ENCODE assay signal across 16 cellular contexts in genomic region chr10:109018892-109019507, GRCh38.
DNase-seq lines count a peak whose midpoint lies in the region; FAIRE-seq and TF ChIP-seq lines count a peak whose summit lies in the region.
"Had no signal": no experiment of that assay in that cellular context is flagged by ENCODE, and none has a peak within 500 bp of the region (broad histone marks: within the 10 kb centered on the region; RNA-seq: fewer than 3 reads in every experiment).

No MANE protein-coding gene starts in this region.

- H3K27ac ChIP-seq in breast epithelium = no peak overlapping the region
- no peak overlapping the region for H3K27ac ChIP-seq in brain microvascular endothelial cell

- CTCF ChIA-PET in MCF 10A (lab: Yijun Ruan, JAX) = interaction anchor here (0.6 to 0.9 kb wide), 4 partner anchors 19 to 752 kb away, joined by 3 to 5 read pairs (median 4); no protein-coding TSS in a partner anchor

- H3K27me3 Mint-ChIP-seq in MCF 10A (ENCODE audit: insufficient read depth, unreplicated experiment) = no peaks in the 10 kb centered on the region
- H3K27me3 Mint-ChIP-seq: activated naive CD4-positive, alpha-beta T cell treated with anti-CD3 and anti-CD28 coated beads, Interleukin-2, amount 10 ng/mL, durations not matched to agents 7 days and 5 days; central memory CD8-positive, alpha-beta T cell; IgD-negative memory B cell; progenitor cell of endocrine pancreas; type B pancreatic cell had no signal

- DNase-seq in MCF 10A (ENCODE audit: unreplicated experiment) (peak; percentile 13), breast epithelium (ENCODE audit: low spot score in 2 of 2) (no peak), NAMALWA (ENCODE audit: low spot score) (peak; percentile 43), brain microvascular endothelial cell (no peak), urothelium cell line (ENCODE audit: low spot score) (peak; percentile 7), NCI-H187 (lab: John Stamatoyannopoulos, UW) (no peak), COLO829 (ENCODE audit: low spot score) (no peak), SIG-M5 treated with dmso at 0.1 percent for 504 hours (lab: John Stamatoyannopoulos, UW; ENCODE audit: unreplicated experiment) (no peak)
- DNase-seq: activated naive CD4-positive, alpha-beta T cell treated with anti-CD3 and anti-CD28 coated beads, Interleukin-2, amount 10 ng/mL, durations not matched to agents 7 days and 5 days; midbrain; NCI-H2171; T-helper 9 cell had no signal

- no peak overlapping the region for H3K27ac Mint-ChIP-seq in MCF 10A (ENCODE audit: low read depth, unreplicated experiment)
- H3K27ac Mint-ChIP-seq: activated naive CD4-positive, alpha-beta T cell treated with anti-CD3 and anti-CD28 coated beads, Interleukin-2, amount 10 ng/mL, durations not matched to agents 7 days and 5 days; IgD-negative memory B cell; progenitor cell of endocrine pancreas; type B pancreatic cell had no signal

- no peak for TF ChIP-seq POLR2A in breast epithelium (IDR thresholded peaks at IDR 0.05)

- H3K4me3 Mint-ChIP-seq in MCF 10A (ENCODE audit: unreplicated experiment) = no peak overlapping the region
- H3K4me3 Mint-ChIP-seq: activated naive CD4-positive, alpha-beta T cell treated with anti-CD3 and anti-CD28 coated beads, Interleukin-2, amount 10 ng/mL, durations not matched to agents 7 days and 5 days; central memory CD8-positive, alpha-beta T cell; IgD-negative memory B cell; type B pancreatic cell had no signal

- no peak overlapping the region for H3K4me3 ChIP-seq in breast epithelium
- no peak overlapping the region for H3K4me3 ChIP-seq in brain microvascular endothelial cell (ENCODE audit: low read depth, low read length)

- no peaks in the 10 kb centered on the region for H3K9me3 Mint-ChIP-seq in MCF 10A (ENCODE audit: unreplicated experiment)
- H3K9me3 Mint-ChIP-seq: type B pancreatic cell had no signal

- intact Hi-C loops in MCF 10A (cut with micrococcal nuclease) (loop anchor here (1.0 to 10.0 kb wide), 3 partner anchors 474 to 815 kb away; no protein-coding TSS in a partner anchor), breast epithelium (cut with DNase I; ENCODE audit: low total_unique reads) (no loop called here)

- no peaks in the 10 kb centered on the region for H3K36me3 ChIP-seq in breast epithelium
- H3K36me3 ChIP-seq in brain microvascular endothelial cell (replicated peaks) = no peaks in the 10 kb centered on the region

- H3K4me1 ChIP-seq in breast epithelium = no peaks in the 10 kb centered on the region

- POLR2A ChIA-PET in MCF 10A (lab: Yijun Ruan, JAX) = interaction anchor here (0.6 kb wide), 1 partner anchor 510 kb away, joined by 4 read pairs; no protein-coding TSS in a partner anchor

- peak; percentile 36 for TF ChIP-seq CTCF in MCF 10A (IDR thresholded peaks at IDR 0.05; ENCODE audit: unreplicated experiment)
- no peak for TF ChIP-seq CTCF in breast epithelium (IDR thresholded peaks at IDR 0.05)
- peak; percentile 15 for TF ChIP-seq CTCF in brain microvascular endothelial cell (IDR thresholded peaks at IDR 0.05; ENCODE audit: low read depth, low read length, missing control alignments)

- in situ Hi-C loops in brain microvascular endothelial cell (cut with HindIII; ENCODE audit: low pct_ligation_motif_present, low sequenced_read_pairs) = no loop called here

- BruUV-seq in MCF 10A (replicated peaks; lab: Mats Ljungman, UMichigan) = no TSS peak

- no peaks in the 10 kb centered on the region for H3K9me3 ChIP-seq in breast epithelium

- H3K27me3 ChIP-seq in breast epithelium (no peaks in the 10 kb centered on the region), brain microvascular endothelial cell (replicated peaks) (no peaks in the 10 kb centered on the region)

- FAIRE-seq in urothelium cell line (lab: Jason Lieb, UNC) = no peak

- no peaks in the 10 kb centered on the region for H3K36me3 Mint-ChIP-seq in MCF 10A (ENCODE audit: insufficient read depth, unreplicated experiment)
- H3K36me3 Mint-ChIP-seq: activated naive CD4-positive, alpha-beta T cell treated with anti-CD3 and anti-CD28 coated beads, Interleukin-2, amount 10 ng/mL, durations not matched to agents 7 days and 5 days; IgD-negative memory B cell; type B pancreatic cell had no signal

- peaks cover 8% of the 10 kb centered on the region for H3K4me1 Mint-ChIP-seq in MCF 10A (ENCODE audit: insufficient read depth, unreplicated experiment)
- H3K4me1 Mint-ChIP-seq: activated naive CD4-positive, alpha-beta T cell treated with anti-CD3 and anti-CD28 coated beads, Interleukin-2, amount 10 ng/mL, durations not matched to agents 7 days and 5 days; central memory CD8-positive, alpha-beta T cell; IgD-negative memory B cell had no signal

Comparison
In these comparisons a context has a peak if more than half of its experiments do, and no peak if none do; other contexts are left out.
1. DNase-seq: peak in MCF 10A (single experiment), NAMALWA (single experiment) and urothelium cell line (single experiment); none in breast epithelium (0 of 2), brain microvascular endothelial cell (single experiment), NCI-H187 (0 of 2), COLO829 (single experiment) and SIG-M5 treated with dmso at 0.1 percent for 504 hours (single experiment).
2. CTCF ChIP-seq: peak in MCF 10A (single experiment) and brain microvascular endothelial cell (single experiment); none in breast epithelium (0 of 3).